ENCODE assay signal across 29 cellular contexts in the genomic region with DNA sequence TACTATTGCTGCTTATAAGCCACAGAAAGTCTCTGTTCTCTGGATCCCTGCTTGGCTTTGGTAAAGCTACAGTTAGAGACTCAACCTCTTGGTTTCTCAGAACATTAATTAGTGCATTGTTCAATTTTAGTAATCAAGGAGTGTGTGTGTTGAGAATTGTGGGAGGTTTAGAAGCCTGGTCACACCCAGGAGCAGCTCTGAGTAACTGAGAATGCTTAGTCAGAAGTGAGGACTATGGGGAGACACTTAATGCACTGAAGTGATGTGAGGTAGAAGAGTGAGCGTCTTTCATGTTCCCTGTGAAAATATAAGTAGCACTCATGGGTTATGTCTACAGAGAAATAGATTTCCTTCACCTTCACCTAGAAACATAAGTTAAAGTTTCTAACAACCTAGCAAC. TPM values are rescaled to one million over a fixed set of nuclear protein-coding genes. Genes with fewer than 3 reads are reported as not detected.
DNase-seq lines count a peak whose midpoint lies in the region; ATAC-seq and TF ChIP-seq lines count a peak whose summit lies in the region.
"Had no signal": no experiment of that assay in that cellular context is flagged by ENCODE, and none has a peak within 500 bp of the region (broad histone marks: within the 10 kb centered on the region; RNA-seq: fewer than 3 reads in every experiment).

No MANE protein-coding gene starts in this region.

- H4K20me1 ChIP-seq in mammary epithelial cell (ENCODE audit: insufficient read depth, low read length): no peaks in the 10 kb centered on the region

- no peaks in the 10 kb centered on the region for H3K9me3 Mint-ChIP-seq in activated CD4-positive, alpha-beta memory T cell treated with anti-CD3 and anti-CD28 coated beads, Interleukin-2, amount 10 ng/mL, durations not matched to agents 7 days and 5 days
- H3K9me3 Mint-ChIP-seq in stimulated activated effector memory CD8-positive, alpha-beta T cell treated with anti-CD3 and anti-CD28 coated beads, Interleukin-12 subunit alpha, Interleukin-12 subunit beta, amount 100 ng/mL, for 72 hours: no peaks in the 10 kb centered on the region
- H3K9me3 Mint-ChIP-seq: H9, nephron had no signal

- POLR2A ChIA-PET in activated CD4-positive, alpha-beta memory T cell treated with anti-CD3 and anti-CD28 coated beads, Interleukin-2, amount 10 ng/mL, durations not matched to agents 7 days and 5 days (lab: Charles Lee): interaction anchor here (1.0 kb wide), 2 partner anchors 14 to 29 kb away, joined by 5 read pairs; a partner anchor contains a TSS

- H3K27me3 Mint-ChIP-seq in activated CD4-positive, alpha-beta memory T cell treated with anti-CD3 and anti-CD28 coated beads, Interleukin-2, amount 10 ng/mL, durations not matched to agents 7 days and 5 days: no peaks in the 10 kb centered on the region

- H3K79me2 ChIP-seq in mammary epithelial cell (ENCODE audit: insufficient read depth, low read length): no peaks in the 10 kb centered on the region
- H3K79me2 ChIP-seq: hepatocyte had no signal

- DNase-seq in activated CD4-positive, CD25-positive, alpha-beta regulatory T cell treated with anti-CD3 and anti-CD28 coated beads, Interleukin-2, amount 50 U/mL, for 72 hours: no peak
- DNase-seq in mammary epithelial cell: peak; percentile 29
- DNase-seq in breast epithelium (ENCODE audit: low spot score in 2 of 2): no peak
- DNase-seq in activated CD4-positive, alpha-beta memory T cell treated with anti-CD3 and anti-CD28 coated beads, Interleukin-2, amount 10 ng/mL, durations not matched to agents 7 days and 5 days: no peak
- no peak for DNase-seq in stimulated activated effector memory CD8-positive, alpha-beta T cell treated with anti-CD3 and anti-CD28 coated beads, Interleukin-12 subunit alpha, Interleukin-12 subunit beta, amount 100 ng/mL, for 72 hours (ENCODE audit: low spot score in 2 of 2)
- no peak for DNase-seq in NOMO-1 treated with dmso at 0.1 percent for 144 hours (lab: John Stamatoyannopoulos, UW; ENCODE audit: unreplicated experiment)
- DNase-seq in DMS53 (lab: John Stamatoyannopoulos, UW): no peak
- DNase-seq: activated CD4-positive, alpha-beta T cell treated with anti-CD3 and anti-CD28 coated beads, Interleukin-2, amount 50 U/mL, for 4 hours; activated naive CD4-positive, alpha-beta T cell treated with anti-CD3 and anti-CD28 coated beads, Interleukin-2, amount 50 U/mL, for 16 hours; C1 segment of cervical spinal cord; COR-L47; H9; Karpas-422; mucosa of descending colon; NCI-H1930; NCI-H2171 treated with DMSO at 0.1 percent for 48 hours; NCI-H510A; stimulated activated CD8-positive, alpha-beta memory T cell treated with anti-CD3 and anti-CD28 coated beads, Interleukin-4, amount 100 ng/mL, for 48 hours; T1000; WERI-Rb-1 had no signal

- H3K27ac ChIP-seq in mammary epithelial cell (ENCODE audit: insufficient read depth, low read depth, low read length) (no peak overlapping the region), breast epithelium (no peak overlapping the region)
- H3K27ac ChIP-seq: 22Rv1, hepatocyte, RWPE1, SJSA1, tibial nerve, WERI-Rb-1 had no signal

- H3K27me3 ChIP-seq in mammary epithelial cell (ENCODE audit: insufficient read depth, low read length): no peaks in the 10 kb centered on the region
- no peaks in the 10 kb centered on the region for H3K27me3 ChIP-seq in breast epithelium
- H3K27me3 ChIP-seq: hepatocyte, SJSA1, tibial nerve had no signal

- no peak for TF ChIP-seq POLR2A in breast epithelium (IDR thresholded peaks at IDR 0.05)

- H3K9ac ChIP-seq in mammary epithelial cell (ENCODE audit: insufficient read depth, low read length): no peak overlapping the region

- CTCF ChIA-PET in mammary epithelial cell (lab: Charles Lee; ENCODE audit: low non-redundant PET): no interaction called here
- CTCF ChIA-PET in activated CD4-positive, alpha-beta memory T cell treated with anti-CD3 and anti-CD28 coated beads, Interleukin-2, amount 10 ng/mL, durations not matched to agents 7 days and 5 days (lab: Charles Lee): interaction anchor here (0.8 kb wide), 1 partner anchor 24 kb away, joined by 3 read pairs; no protein-coding TSS in a partner anchor

- 77% methylated on average over 1 of the region's 1 CpG for WGBS in mammary epithelial cell (ENCODE audit: low coverage, missing lambda C conversion rate)

- TF ChIP-seq CTCF in mammary epithelial cell (conservative IDR thresholded peaks at IDR 0.05 in 1 of 2, IDR thresholded peaks at IDR 0.05 in 1 of 2; ENCODE audit: extremely low read depth in 1 of 2, insufficient read depth in 1 of 2, low read depth in 1 of 2, low read length in 2 of 2) (no peak), breast epithelium (IDR thresholded peaks at IDR 0.05) (no peak)

- H3K4me3 ChIP-seq in mammary epithelial cell (replicated peaks in 1 of 3; ENCODE audit: insufficient read depth in 1 of 3, low read depth in 2 of 3, low read length in 3 of 3) (no peak overlapping the region), breast epithelium (no peak overlapping the region)
- H3K4me3 ChIP-seq: hepatocyte, lung, mucosa of descending colon, SJSA1, tibial nerve had no signal

- H3K4me3 Mint-ChIP-seq in activated CD4-positive, alpha-beta memory T cell treated with anti-CD3 and anti-CD28 coated beads, Interleukin-2, amount 10 ng/mL, durations not matched to agents 7 days and 5 days: no peak overlapping the region
- H3K4me3 Mint-ChIP-seq in stimulated activated effector memory CD8-positive, alpha-beta T cell treated with anti-CD3 and anti-CD28 coated beads, Interleukin-12 subunit alpha, Interleukin-12 subunit beta, amount 100 ng/mL, for 72 hours: peak overlapping the region; percentile 10
- H3K4me3 Mint-ChIP-seq: H9, nephron had no signal

- H3K9me3 ChIP-seq in mammary epithelial cell (replicated peaks; ENCODE audit: insufficient read depth, low read length): no peaks in the 10 kb centered on the region
- no peaks in the 10 kb centered on the region for H3K9me3 ChIP-seq in breast epithelium
- H3K9me3 ChIP-seq: mucosa of descending colon, SJSA1, tibial nerve had no signal

- H3K4me1 Mint-ChIP-seq in activated CD4-positive, alpha-beta memory T cell treated with anti-CD3 and anti-CD28 coated beads, Interleukin-2, amount 10 ng/mL, durations not matched to agents 7 days and 5 days: peaks cover 29% of the 10 kb centered on the region
- peaks cover 28% of the 10 kb centered on the region for H3K4me1 Mint-ChIP-seq in stimulated activated effector memory CD8-positive, alpha-beta T cell treated with anti-CD3 and anti-CD28 coated beads, Interleukin-12 subunit alpha, Interleukin-12 subunit beta, amount 100 ng/mL, for 72 hours

- dilution Hi-C loops in mammary epithelial cell (cut with HindIII; ENCODE audit: low sequenced_read_pairs): no loop called here

- H3K36me3 ChIP-seq in mammary epithelial cell (ENCODE audit: insufficient read depth, low read length) (no peaks in the 10 kb centered on the region), breast epithelium (no peaks in the 10 kb centered on the region)
- H3K36me3 ChIP-seq: SJSA1, tibial nerve, WERI-Rb-1 had no signal

- intact Hi-C loops in mammary epithelial cell (cut with micrococcal nuclease): no loop called here
- intact Hi-C loops in breast epithelium (cut with DNase I; ENCODE audit: low total_unique reads): no loop called here

- peak overlapping the region; percentile 21 for H3K27ac Mint-ChIP-seq in activated CD4-positive, alpha-beta memory T cell treated with anti-CD3 and anti-CD28 coated beads, Interleukin-2, amount 10 ng/mL, durations not matched to agents 7 days and 5 days
- no peak overlapping the region for H3K27ac Mint-ChIP-seq in stimulated activated effector memory CD8-positive, alpha-beta T cell treated with anti-CD3 and anti-CD28 coated beads, Interleukin-12 subunit alpha, Interleukin-12 subunit beta, amount 100 ng/mL, for 72 hours
- H3K27ac Mint-ChIP-seq: H9, nephron had no signal

- no TSS peak for BruUV-seq in mammary epithelial cell (replicated peaks; lab: Mats Ljungman, UMichigan)

- H3K36me3 Mint-ChIP-seq in activated CD4-positive, alpha-beta memory T cell treated with anti-CD3 and anti-CD28 coated beads, Interleukin-2, amount 10 ng/mL, durations not matched to agents 7 days and 5 days (ENCODE audit: low read depth): peaks cover 2% of the 10 kb centered on the region
- no peaks in the 10 kb centered on the region for H3K36me3 Mint-ChIP-seq in stimulated activated effector memory CD8-positive, alpha-beta T cell treated with anti-CD3 and anti-CD28 coated beads, Interleukin-12 subunit alpha, Interleukin-12 subunit beta, amount 100 ng/mL, for 72 hours

- peak; percentile 88 to 96 for ATAC-seq in activated CD4-positive, CD25-positive, alpha-beta regulatory T cell treated with anti-CD3 and anti-CD28 coated beads, Interleukin-2, amount 50 U/mL, for 24 hours
- ATAC-seq in stimulated activated effector memory CD8-positive, alpha-beta T cell treated with anti-CD3 and anti-CD28 coated beads, Interleukin-12 subunit alpha, Interleukin-12 subunit beta, amount 100 ng/mL, for 72 hours: peak; percentile 99
- ATAC-seq: HepG2, mucosa of descending colon had no signal

- H3K4me2 ChIP-seq in mammary epithelial cell (ENCODE audit: insufficient read depth, low read depth, low read length): no peak overlapping the region
- H3K4me2 ChIP-seq: hepatocyte had no signal

- in situ Hi-C loops in mammary epithelial cell (cut with MboI; ENCODE audit: low sequenced_read_pairs in 2 of 2): no loop called here

- no peak overlapping the region for H2AFZ ChIP-seq in mammary epithelial cell (ENCODE audit: low read depth, low read length)
- H2AFZ ChIP-seq: hepatocyte had no signal

- H3K4me1 ChIP-seq in mammary epithelial cell (ENCODE audit: insufficient read depth, low read length) (no peaks in the 10 kb centered on the region), breast epithelium (no peaks in the 10 kb centered on the region)
- H3K4me1 ChIP-seq: SJSA1, tibial nerve had no signal

RNA-seq across cellular contexts. Expression of a gene that starts 8.3 kb away (rescaled TPM):
- total RNA-seq in mammary epithelial cell (100 to 1,000 TPM in 1 of 2 donors, 10 to 100 TPM in 1; 20.7 to 341 TPM), breast epithelium (1,000 to 10,000 TPM in 2 of 3 donors, 10 to 100 TPM in 1; 87.9 to 1,054 (median 1,036) TPM)
- polyA plus RNA-seq in mammary epithelial cell: 24.0 TPM
- 5.5 TPM for polyA minus RNA-seq in mammary epithelial cell
- total RNA-seq in activated CD4-positive, alpha-beta memory T cell treated with anti-CD3 and anti-CD28 coated beads, Interleukin-2, amount 10 ng/mL, durations not matched to agents 7 days and 5 days: 10 to 100 TPM; 14.7 to 15.5 TPM

RNA-seq across cellular contexts. Expression of a gene that starts 29.7 kb away (rescaled TPM):
- 10 to 100 TPM; 50.0 to 71.8 TPM for total RNA-seq in mammary epithelial cell
- polyA plus RNA-seq in mammary epithelial cell: 46.5 TPM
- polyA minus RNA-seq in mammary epithelial cell: 125 TPM
- 10 to 100 TPM; 26.9 to 51.5 (median 47.3) TPM for total RNA-seq in breast epithelium
- total RNA-seq in activated CD4-positive, alpha-beta memory T cell treated with anti-CD3 and anti-CD28 coated beads, Interleukin-2, amount 10 ng/mL, durations not matched to agents 7 days and 5 days: 10 to 100 TPM; 91.1 to 96.4 TPM
